Comparison of ENCODE assay signal across 9 cellular contexts in genomic region chr6:158769696-158770446, GRCh38. TPM values are rescaled to one million over a fixed set of nuclear protein-coding genes. Genes with fewer than 3 reads are reported as not detected.
DNase-seq lines count a peak whose midpoint lies in the region; ATAC-seq lines count a peak whose summit lies in the region.
"Had no signal": no experiment of that assay in that cellular context is flagged by ENCODE, and none has a peak within 500 bp of the region (broad histone marks: within the 10 kb centered on the region; RNA-seq: fewer than 3 reads in every experiment).

No MANE protein-coding gene starts in this region.

- H3K27me3 ChIP-seq in right cardiac atrium (ENCODE audit: control insufficient read depth, insufficient read depth), result no peaks in the 10 kb centered on the region

- H3K9me3 Mint-ChIP-seq in activated T-cell treated with anti-CD3 and anti-CD28 coated beads, Interleukin-2, amount 50 U/mL, for 24 hours, result no peaks in the 10 kb centered on the region
- no peaks in the 10 kb centered on the region for H3K9me3 Mint-ChIP-seq in activated T-cell treated with anti-CD3 and anti-CD28 coated beads, Interleukin-2, amount 50 U/mL, for 4 hours
- H3K9me3 Mint-ChIP-seq in activated T-helper 1 cell treated with anti-CD3 and anti-CD28 coated beads, Interleukin-12 subunit alpha, Interleukin-12 subunit beta, Interleukin-2, Interleukin-4 antibody, amounts not matched to agents 30 ng/mL and 10 ng/mL and 1 ng/mL, durations not matched to agents 14 hours and 24 hours and 36 hours, result no peaks in the 10 kb centered on the region

- H3K4me3 ChIP-seq in right cardiac atrium (ENCODE audit: low read length), result no peak overlapping the region

- intact Hi-C loops in activated T-helper 1 cell treated with anti-CD3 and anti-CD28 coated beads, Interleukin-12 subunit alpha, Interleukin-12 subunit beta, Interleukin-2, Interleukin-4 antibody, amounts not matched to agents 30 ng/mL and 10 ng/mL and 1 ng/mL, durations not matched to agents 14 hours and 24 hours and 36 hours (cut with micrococcal nuclease), result no loop called here
- intact Hi-C loops in right cardiac atrium (cut with DNase I), result no loop called here

- no peaks in the 10 kb centered on the region for H3K9me3 ChIP-seq in right cardiac atrium (ENCODE audit: control insufficient read depth, low read length)

- H3K27me3 Mint-ChIP-seq in activated T-cell treated with anti-CD3 and anti-CD28 coated beads, Interleukin-2, amount 50 U/mL, for 24 hours, result no peaks in the 10 kb centered on the region
- H3K27me3 Mint-ChIP-seq in activated T-cell treated with anti-CD3 and anti-CD28 coated beads, Interleukin-2, amount 50 U/mL, for 4 hours (ENCODE audit: low read depth), result no peaks in the 10 kb centered on the region
- H3K27me3 Mint-ChIP-seq in activated T-helper 1 cell treated with anti-CD3 and anti-CD28 coated beads, Interleukin-12 subunit alpha, Interleukin-12 subunit beta, Interleukin-2, Interleukin-4 antibody, amounts not matched to agents 30 ng/mL and 10 ng/mL and 1 ng/mL, durations not matched to agents 14 hours and 24 hours and 36 hours (ENCODE audit: insufficient read depth), result no peaks in the 10 kb centered on the region

- peak; percentile 31 for DNase-seq in activated T-cell treated with anti-CD3 and anti-CD28 coated beads, Interleukin-2, amount 50 U/mL, for 24 hours
- DNase-seq in activated T-cell treated with anti-CD3 and anti-CD28 coated beads, Interleukin-2, amount 50 U/mL, for 4 hours, result no peak
- no peak for DNase-seq in activated T-helper 1 cell treated with anti-CD3 and anti-CD28 coated beads, Interleukin-12 subunit alpha, Interleukin-12 subunit beta, Interleukin-2, Interleukin-4 antibody, amounts not matched to agents 30 ng/mL and 10 ng/mL and 1 ng/mL, durations not matched to agents 14 hours and 24 hours and 36 hours (ENCODE audit: low spot score)
- DNase-seq in right cardiac atrium (peak; percentile 70 to 89 (median 86)), substantia nigra (lab: John Stamatoyannopoulos, UW) (peak in 37 of 49 donors; percentile 10 to 85 (median 47)), AG08396 (ENCODE audit: low spot score) (no peak), NCI-H345 (lab: John Stamatoyannopoulos, UW) (no peak), Kasumi-1 (lab: John Stamatoyannopoulos, UW) (no peak)

- peaks cover 6% of the 10 kb centered on the region for H3K4me1 ChIP-seq in right cardiac atrium (ENCODE audit: control insufficient read depth, insufficient read depth, low read length)

- peak overlapping the region; percentile 91 for H3K27ac Mint-ChIP-seq in activated T-cell treated with anti-CD3 and anti-CD28 coated beads, Interleukin-2, amount 50 U/mL, for 24 hours
- H3K27ac Mint-ChIP-seq in activated T-helper 1 cell treated with anti-CD3 and anti-CD28 coated beads, Interleukin-12 subunit alpha, Interleukin-12 subunit beta, Interleukin-2, Interleukin-4 antibody, amounts not matched to agents 30 ng/mL and 10 ng/mL and 1 ng/mL, durations not matched to agents 14 hours and 24 hours and 36 hours, result peak overlapping the region; percentile 75

- WGBS in right cardiac atrium, result 67% methylated on average over 18 of the region's 18 CpGs

- H3K27ac ChIP-seq in right cardiac atrium (ENCODE audit: low read length), result peak overlapping the region; percentile 32
- H3K27ac ChIP-seq in substantia nigra (ENCODE audit: low read depth, low read length, poor library complexity, severe bottlenecking), result no peak overlapping the region

- peaks cover 49% of the 10 kb centered on the region for H3K4me1 Mint-ChIP-seq in activated T-cell treated with anti-CD3 and anti-CD28 coated beads, Interleukin-2, amount 50 U/mL, for 24 hours (ENCODE audit: low read depth)
- peaks cover 44% of the 10 kb centered on the region for H3K4me1 Mint-ChIP-seq in activated T-cell treated with anti-CD3 and anti-CD28 coated beads, Interleukin-2, amount 50 U/mL, for 4 hours (ENCODE audit: low read depth)
- H3K4me1 Mint-ChIP-seq in activated T-helper 1 cell treated with anti-CD3 and anti-CD28 coated beads, Interleukin-12 subunit alpha, Interleukin-12 subunit beta, Interleukin-2, Interleukin-4 antibody, amounts not matched to agents 30 ng/mL and 10 ng/mL and 1 ng/mL, durations not matched to agents 14 hours and 24 hours and 36 hours (ENCODE audit: low read depth), result peaks cover 56% of the 10 kb centered on the region

- peaks cover 100% of the 10 kb centered on the region for H3K36me3 Mint-ChIP-seq in activated T-cell treated with anti-CD3 and anti-CD28 coated beads, Interleukin-2, amount 50 U/mL, for 24 hours (ENCODE audit: low read depth)
- H3K36me3 Mint-ChIP-seq in activated T-cell treated with anti-CD3 and anti-CD28 coated beads, Interleukin-2, amount 50 U/mL, for 4 hours (ENCODE audit: insufficient read depth), result peaks cover 75% of the 10 kb centered on the region
- peaks cover 65% of the 10 kb centered on the region for H3K36me3 Mint-ChIP-seq in activated T-helper 1 cell treated with anti-CD3 and anti-CD28 coated beads, Interleukin-12 subunit alpha, Interleukin-12 subunit beta, Interleukin-2, Interleukin-4 antibody, amounts not matched to agents 30 ng/mL and 10 ng/mL and 1 ng/mL, durations not matched to agents 14 hours and 24 hours and 36 hours (ENCODE audit: low read depth)

- no peak for ATAC-seq in activated T-cell treated with anti-CD3 and anti-CD28 coated beads, Interleukin-2, amount 50 U/mL, for 4 hours
- ATAC-seq in right cardiac atrium, result peak; percentile 70 to 76
- ATAC-seq: activated CD4-positive, CD25-positive, alpha-beta regulatory T cell treated with anti-CD3 and anti-CD28 coated beads, Interleukin-2, amount 50 U/mL, for 24 hours had no signal

- H3K4me3 Mint-ChIP-seq in activated T-cell treated with anti-CD3 and anti-CD28 coated beads, Interleukin-2, amount 50 U/mL, for 24 hours, result no peak overlapping the region
- no peak overlapping the region for H3K4me3 Mint-ChIP-seq in activated T-cell treated with anti-CD3 and anti-CD28 coated beads, Interleukin-2, amount 50 U/mL, for 4 hours
- H3K4me3 Mint-ChIP-seq in activated T-helper 1 cell treated with anti-CD3 and anti-CD28 coated beads, Interleukin-12 subunit alpha, Interleukin-12 subunit beta, Interleukin-2, Interleukin-4 antibody, amounts not matched to agents 30 ng/mL and 10 ng/mL and 1 ng/mL, durations not matched to agents 14 hours and 24 hours and 36 hours, result no peak overlapping the region

RNA-seq across cellular contexts. Expression of gene EZR, which starts 49.3 kb away (rescaled TPM):
- 100 to 1,000 TPM; 315 to 327 (median 324) TPM for total RNA-seq in activated T-cell treated with anti-CD3 and anti-CD28 coated beads, Interleukin-2, amount 50 U/mL, for 4 hours
- total RNA-seq in activated T-helper 1 cell treated with anti-CD3 and anti-CD28 coated beads, Interleukin-12 subunit alpha, Interleukin-12 subunit beta, Interleukin-2, Interleukin-4 antibody, amounts not matched to agents 30 ng/mL and 10 ng/mL and 1 ng/mL, durations not matched to agents 14 hours and 24 hours and 36 hours, result 205 and 206 TPM in 2 replicates
- total RNA-seq in right cardiac atrium, result 100 to 1,000 TPM; 192 to 261 (median 244) TPM
- polyA plus RNA-seq in right cardiac atrium, result 178 TPM

Comparison
In these comparisons a context has a peak if more than half of its experiments do, and no peak if none do; other contexts are left out.
1. DNase-seq: peak in activated T-cell treated with anti-CD3 and anti-CD28 coated beads, Interleukin-2, amount 50 U/mL, for 24 hours (single experiment), right cardiac atrium (3 of 3) and substantia nigra (37 of 49); none in activated T-cell treated with anti-CD3 and anti-CD28 coated beads, Interleukin-2, amount 50 U/mL, for 4 hours (single experiment), activated T-helper 1 cell treated with anti-CD3 and anti-CD28 coated beads, Interleukin-12 subunit alpha, Interleukin-12 subunit beta, Interleukin-2, Interleukin-4 antibody, amounts not matched to agents 30 ng/mL and 10 ng/mL and 1 ng/mL, durations not matched to agents 14 hours and 24 hours and 36 hours (single experiment), AG08396 (single experiment), NCI-H345 (single experiment) and Kasumi-1 (0 of 2).
2. ATAC-seq: peak in right cardiac atrium (2 of 2); none in activated T-cell treated with anti-CD3 and anti-CD28 coated beads, Interleukin-2, amount 50 U/mL, for 4 hours (0 of 2).